Comparison of ENCODE assay signal across 1 cellular context in genomic region chr11:126561327-126561893, GRCh38.
TF ChIP-seq lines count a peak whose summit lies in the region.

No MANE protein-coding gene starts in this region.

TF ChIP-seq in K562, 482 proteins besides CTCF, POLR2A, EP300 and RAD21 (continued from another document):
- TF ChIP-seq ETV6 (IDR thresholded peaks at IDR 0.05; ENCODE audit: borderline replicate concordance in 1 of 2, low read depth in 2 of 2, low read length in 1 of 2) (no peak), ETV6 (CRISPR knock-in tag; IDR thresholded peaks at IDR 0.05; ENCODE audit: borderline replicate concordance) (no peak), ZNF277 (CRISPR knock-in tag; IDR thresholded peaks at IDR 0.05; ENCODE audit: borderline replicate concordance) (no peak), REST (CRISPR knock-in tag; IDR thresholded peaks at IDR 0.05; ENCODE audit: low read depth) (peak; percentile 95), SFPQ (IDR thresholded peaks at IDR 0.05; ENCODE audit: low read depth, low read length) (no peak), SLC30A9 (CRISPR knock-in tag; IDR thresholded peaks at IDR 0.05) (no peak)
